25 cellular contexts compared by ENCODE assay signal in genomic region chr2:132503621-132504200, GRCh38.
DNase-seq lines count a peak whose midpoint lies in the region; FAIRE-seq and TF ChIP-seq lines count a peak whose summit lies in the region.
"Had no signal": no experiment of that assay in that cellular context is flagged by ENCODE, and none has a peak within 500 bp of the region (broad histone marks: within the 10 kb centered on the region; RNA-seq: fewer than 3 reads in every experiment).

No MANE protein-coding gene starts in this region.

- TF ChIP-seq CTCF in endodermal cell (conservative IDR thresholded peaks at IDR 0.05) (no peak), osteoblast (IDR thresholded peaks at IDR 0.05; ENCODE audit: extremely low read depth, low read depth, low read length) (no peak), esophagus squamous epithelium (IDR thresholded peaks at IDR 0.05) (no peak)

- TF ChIP-seq POLR2A in esophagus squamous epithelium (IDR thresholded peaks at IDR 0.05): no peak

- H4K20me1 ChIP-seq in osteoblast (ENCODE audit: insufficient read depth, low read length): no peaks in the 10 kb centered on the region

- no peaks in the 10 kb centered on the region for H3K27me3 Mint-ChIP-seq in endodermal cell (ENCODE audit: insufficient read depth)
- H3K27me3 Mint-ChIP-seq: naive B cell had no signal

- H3K9ac ChIP-seq in endodermal cell (ENCODE audit: extremely low read depth, low read length, poor library complexity, severe bottlenecking): no peak overlapping the region

- peaks cover 32% of the 10 kb centered on the region for H3K9me3 Mint-ChIP-seq in endodermal cell

- H3K4me3 ChIP-seq in MG63 (no peak overlapping the region), endodermal cell (ENCODE audit: low read length) (no peak overlapping the region), osteoblast (ENCODE audit: insufficient read depth, low read length) (no peak overlapping the region), esophagus squamous epithelium (no peak overlapping the region), small intestine (ENCODE audit: low read depth in 1 of 2, low read length in 2 of 2) (no peak overlapping the region)
- H3K4me3 ChIP-seq: body of pancreas, GM12878, lung had no signal

- intact Hi-C loops in esophagus squamous epithelium (cut with DNase I): no loop called here

- no peak overlapping the region for H2AFZ ChIP-seq in osteoblast (ENCODE audit: low read length)

- WGBS in endodermal cell (ENCODE audit: insufficient coverage in 1 of 2, insufficient read length in 1 of 2), 2 experiments: 75 to 100% methylated on average over 1 to 2 of the region's 2 CpGs
- WGBS in esophagus squamous epithelium, 2 donors: 28 to 48% methylated on average over 2 of the region's 2 CpGs
- 55 to 72% (median 70%) methylated on average over 2 of the region's 2 CpGs for WGBS in small intestine, 3 donors

- peaks cover 21% of the 10 kb centered on the region for H3K36me3 Mint-ChIP-seq in endodermal cell (ENCODE audit: low read depth)
- H3K36me3 Mint-ChIP-seq: IgD-negative memory B cell; stimulated activated memory B cell treated with anti-CD40 and anti-IgM and Interleukin-4, amounts not matched to agents 10 μg/mL and 1 μg/mL and 100 μg/mL, for 72 hours had no signal

- H3K4me1 ChIP-seq in endodermal cell (ENCODE audit: control insufficient read depth, insufficient read depth, low read length) (no peaks in the 10 kb centered on the region), osteoblast (ENCODE audit: insufficient read depth, low read length) (no peaks in the 10 kb centered on the region), esophagus squamous epithelium (no peaks in the 10 kb centered on the region), small intestine (ENCODE audit: control insufficient read depth in 2 of 2, insufficient read depth in 1 of 2, low read depth in 1 of 2, low read length in 1 of 2) (no peaks in the 10 kb centered on the region)
- H3K4me1 ChIP-seq: body of pancreas had no signal

- no peak for FAIRE-seq in small intestine (lab: Jason Lieb, UNC)
- FAIRE-seq: GM12878 had no signal

- H3K9me3 ChIP-seq in MG63 (no peaks in the 10 kb centered on the region; the same call in 1 of the 2 replicates), endodermal cell (ENCODE audit: control insufficient read depth, low read length) (peaks cover 39% of the 10 kb centered on the region), osteoblast (ENCODE audit: low read depth, low read length) (no peaks in the 10 kb centered on the region), esophagus squamous epithelium (peaks cover 0 to 4% (median 4%) of the 10 kb centered on the region in 3 donors), small intestine (ENCODE audit: control insufficient read depth, low read depth) (no peaks in the 10 kb centered on the region)
- H3K9me3 ChIP-seq: body of pancreas had no signal

- H3K27ac ChIP-seq in endodermal cell (ENCODE audit: low read depth, low read length) (no peak overlapping the region), osteoblast (ENCODE audit: low read depth, low read length) (no peak overlapping the region), esophagus squamous epithelium (no peak overlapping the region), small intestine (ENCODE audit: low read depth in 1 of 2, low read length in 1 of 2) (no peak overlapping the region)
- H3K27ac ChIP-seq: body of pancreas had no signal

- H3K4me3 Mint-ChIP-seq in endodermal cell: no peak overlapping the region
- H3K4me3 Mint-ChIP-seq: B cell; naive B cell; stimulated activated memory B cell treated with anti-CD40 and anti-IgM and Interleukin-4, amounts not matched to agents 10 μg/mL and 1 μg/mL and 100 μg/mL, for 72 hours had no signal

- H3K4me2 ChIP-seq in osteoblast (ENCODE audit: insufficient read depth, low read length): no peak overlapping the region

- H3K36me3 ChIP-seq in MG63 (no peaks in the 10 kb centered on the region), endodermal cell (ENCODE audit: control insufficient read depth, insufficient read depth, low read length) (no peaks in the 10 kb centered on the region), osteoblast (ENCODE audit: insufficient read depth, low read length) (no peaks in the 10 kb centered on the region), esophagus squamous epithelium (no peaks in the 10 kb centered on the region), small intestine (ENCODE audit: control insufficient read depth in 2 of 2, insufficient read depth in 2 of 2, low read length in 2 of 2) (no peaks in the 10 kb centered on the region)

- no peak overlapping the region for H3K27ac Mint-ChIP-seq in endodermal cell
- H3K27ac Mint-ChIP-seq: activated naive CD4-positive, alpha-beta T cell treated with anti-CD3 and anti-CD28 coated beads, Interleukin-2, amount 50 U/mL, for 72 hours; B cell; IgD-negative memory B cell; stimulated activated memory B cell treated with anti-CD40 and anti-IgM and Interleukin-4, amounts not matched to agents 10 μg/mL and 1 μg/mL and 100 μg/mL, for 72 hours had no signal

- H3K4me1 Mint-ChIP-seq in endodermal cell: peaks cover 4% of the 10 kb centered on the region
- H3K4me1 Mint-ChIP-seq: B cell; naive B cell; stimulated activated memory B cell treated with anti-CD40 and anti-IgM and Interleukin-4, amounts not matched to agents 10 μg/mL and 1 μg/mL and 100 μg/mL, for 72 hours had no signal

- DNase-seq in EH (ENCODE audit: low read depth): peak; percentile 46
- DNase-seq in MG63: peak; percentile 1
- peak; percentile 75 for DNase-seq in endodermal cell
- DNase-seq in osteoblast (ENCODE audit: insufficient read length, low spot score, missing footprints): peak; percentile 63
- DNase-seq in esophagus squamous epithelium (lab: John Stamatoyannopoulos, UW): no peak
- no peak for DNase-seq in small intestine
- no peak for DNase-seq in NCI-H524 (lab: John Stamatoyannopoulos, UW)
- no peak for DNase-seq in iPS-NIHi7 (ENCODE audit: extremely low spot score)
- DNase-seq: body of pancreas; COR-L47; cortex of kidney; GDM1; HCEC 1CT; MV-4-11; naive B cell; NCI-H187 treated with DMSO at 0.1 percent for 48 hours; NCI-H446; NK-92 treated with Interleukin-12 subunit alpha and Interleukin-12 subunit beta, amount 100 ng/mL, for 24 hours; right cardiac atrium had no signal

- H3K27me3 ChIP-seq in MG63 (no peaks in the 10 kb centered on the region), endodermal cell (ENCODE audit: control insufficient read depth, insufficient read depth, low read length, poor library complexity, severe bottlenecking) (no peaks in the 10 kb centered on the region), osteoblast (ENCODE audit: insufficient read depth, low read length) (no peaks in the 10 kb centered on the region), esophagus squamous epithelium (no peaks in the 10 kb centered on the region), small intestine (ENCODE audit: control insufficient read depth in 2 of 2, insufficient read depth in 2 of 2, low read length in 2 of 2) (no peaks in the 10 kb centered on the region)
- H3K27me3 ChIP-seq: body of pancreas had no signal

- no peaks in the 10 kb centered on the region for H3K79me2 ChIP-seq in osteoblast (ENCODE audit: insufficient read depth, low read length)

Comparison
In these comparisons a context has a peak if more than half of its experiments do, and no peak if none do; other contexts are left out.
1. DNase-seq: peak in EH (single experiment), MG63 (single experiment), endodermal cell (single experiment) and osteoblast (single experiment); none in esophagus squamous epithelium (single experiment), small intestine (single experiment), NCI-H524 (0 of 2) and iPS-NIHi7 (single experiment).